ENCODE assay signal across 9 cellular contexts in genomic region chr9:91060520-91061343, GRCh38.
DNase-seq lines count a peak whose midpoint lies in the region; ATAC-seq and TF ChIP-seq lines count a peak whose summit lies in the region.
"Had no signal": no experiment of that assay in that cellular context is flagged by ENCODE, and none has a peak within 500 bp of the region (broad histone marks: within the 10 kb centered on the region; RNA-seq: fewer than 3 reads in every experiment).

No MANE protein-coding gene starts in this region.

- ATAC-seq in heart left ventricle (peak in 3 of 4 donors; percentile 60 to 77 (median 74)), GM19463 (IDR thresholded peaks at IDR 0.05; ENCODE audit: unreplicated experiment) (no peak)

- H3K36me3 ChIP-seq in heart left ventricle (no peaks in the 10 kb centered on the region), stomach (no peaks in the 10 kb centered on the region)

- H3K9me3 ChIP-seq in heart left ventricle (no peaks in the 10 kb centered on the region), stomach (no peaks in the 10 kb centered on the region)

- WGBS in heart left ventricle, 4 donors, result 30 to 43% (median 33%) methylated on average over 8 of the region's 8 CpGs
- WGBS in stomach, 5 donors, result 16 to 28% (median 17%) methylated on average over 8 of the region's 8 CpGs

- H3K27ac ChIP-seq in heart left ventricle, result peak overlapping the region in 10 of 12 donors; percentile 4 to 52 (median 20)
- H3K27ac ChIP-seq in stomach, result peak overlapping the region in 4 of 5 donors; percentile 20 to 80 (median 60)

- intact Hi-C loops in heart left ventricle (cut with DNase I), result no loop called here
- intact Hi-C loops in stomach (cut with DNase I; ENCODE audit: low total_unique reads), result no loop called here

- peak; percentile 97 for DNase-seq in HS-5 (ENCODE audit: low read depth)
- DNase-seq in RPMI7951 (ENCODE audit: low read depth), result peak; percentile 91
- DNase-seq in heart left ventricle, result peak in 1 of 5 donors; percentile 20
- DNase-seq in stomach, result peak; percentile 55
- DNase-seq in NCI-H446 treated with DMSO at 0.1 percent for 48 hours (lab: John Stamatoyannopoulos, UW), result no peak
- no peak for DNase-seq in activated CD4-positive, alpha-beta T cell treated with anti-CD3 and anti-CD28 coated beads for 4 hours
- DNase-seq in GM19238 (ENCODE audit: insufficient read length, low spot score), result no peak
- DNase-seq: NCI-H1694 had no signal

- H3K4me1 ChIP-seq in heart left ventricle, result peaks cover 0 to 33% (median 9%) of the 10 kb centered on the region in 12 donors
- peaks cover 6 to 21% (median 15%) of the 10 kb centered on the region in 4 donors for H3K4me1 ChIP-seq in stomach

- TF ChIP-seq POLR2A in heart left ventricle (IDR thresholded peaks at IDR 0.05) (no peak), stomach (IDR thresholded peaks at IDR 0.05) (no peak)

- no peaks in the 10 kb centered on the region for H3K27me3 ChIP-seq in heart left ventricle
- no peaks in the 10 kb centered on the region for H3K27me3 ChIP-seq in stomach

- TF ChIP-seq CTCF in heart left ventricle (IDR thresholded peaks at IDR 0.05) (no peak), stomach (IDR thresholded peaks at IDR 0.05) (no peak)

- H3K4me3 ChIP-seq in heart left ventricle (peak overlapping the region in 1 of 12 donors; percentile 4), stomach (peak overlapping the region in 1 of 4 donors; percentile 10)

- TF ChIP-seq EP300 in stomach (IDR thresholded peaks at IDR 0.05), result no peak

Comparison
In these comparisons a context has a peak if more than half of its experiments do, and no peak if none do; other contexts are left out.
1. DNase-seq: peak in HS-5 (single experiment), RPMI7951 (single experiment) and stomach (single experiment); none in NCI-H446 treated with DMSO at 0.1 percent for 48 hours (single experiment), activated CD4-positive, alpha-beta T cell treated with anti-CD3 and anti-CD28 coated beads for 4 hours (0 of 2) and GM19238 (single experiment).